8 cellular contexts compared by ENCODE assay signal in genomic region chr10:23095966-23096813, GRCh38. TPM values are rescaled to one million over a fixed set of nuclear protein-coding genes. Genes with fewer than 3 reads are reported as not detected.
A peak's percentile ranks its signal among the peaks of the same experiment; 100 is the strongest.
DNase-seq lines count a peak whose midpoint lies in the region; ATAC-seq and TF ChIP-seq lines count a peak whose summit lies in the region.

No MANE protein-coding gene starts in this region.

- ATAC-seq in GM21447 (IDR thresholded peaks at IDR 0.05; ENCODE audit: unreplicated experiment) (peak; percentile 64), left lobe of liver (peak; percentile 50)

- no peaks in the 10 kb centered on the region for H3K27me3 ChIP-seq in WERI-Rb-1 (ENCODE audit: insufficient read depth, low read depth, severe bottlenecking)

- TF ChIP-seq CTCF in WERI-Rb-1 (IDR thresholded peaks at IDR 0.05; ENCODE audit: low read depth, low read length) (no peak), coronary artery (IDR thresholded peaks at IDR 0.05) (no peak)

- DNase-seq in GM03348 (ENCODE audit: low spot score) = peak; percentile 55
- DNase-seq in HT-29 (ENCODE audit: low spot score) = peak; percentile 55
- no peak for DNase-seq in WERI-Rb-1
- DNase-seq in coronary artery (ENCODE audit: low spot score) = peak; percentile 75
- peak; percentile 58 for DNase-seq in left lobe of liver (ENCODE audit: low spot score)
- DNase-seq in stimulated activated CD4-positive, alpha-beta T cell treated with anti-CD3 and anti-CD28 coated beads, Interleukin-2, amount 100 ng/mL, for 48 hours = peak; percentile 6 to 13
- no peak for DNase-seq in effector CD8-positive, alpha-beta T cell (lab: John Stamatoyannopoulos, UW)

- peak overlapping the region; percentile 61 for H3K27ac ChIP-seq in WERI-Rb-1
- H3K27ac ChIP-seq in coronary artery = peak overlapping the region; percentile 90 to 94

- no peaks in the 10 kb centered on the region for H3K9me3 ChIP-seq in WERI-Rb-1 (ENCODE audit: severe bottlenecking)

- H3K4me3 ChIP-seq in WERI-Rb-1 (ENCODE audit: low read depth, low read length) (peak overlapping the region; percentile 66), coronary artery (peak overlapping the region; percentile 86)

- no peaks in the 10 kb centered on the region for H3K36me3 ChIP-seq in WERI-Rb-1

RNA-seq across cellular contexts. Expression of gene MSRB2, which starts 0.8 kb away (rescaled TPM):
- 24.3 and 24.7 TPM in 2 replicates for total RNA-seq in HT-29 (2014; rRNA removed; shearing (Covaris generic))
- 34.2 TPM for total RNA-seq in left lobe of liver

Comparison
In these comparisons a context has a peak if more than half of its experiments do, and no peak if none do; other contexts are left out.
1. DNase-seq: peak in GM03348 (single experiment), HT-29 (single experiment), coronary artery (single experiment), left lobe of liver (single experiment) and stimulated activated CD4-positive, alpha-beta T cell treated with anti-CD3 and anti-CD28 coated beads, Interleukin-2, amount 100 ng/mL, for 48 hours (2 of 2); none in WERI-Rb-1 (single experiment) and effector CD8-positive, alpha-beta T cell (single experiment).